ENCODE assay signal across 33 cellular contexts in the genomic region with DNA sequence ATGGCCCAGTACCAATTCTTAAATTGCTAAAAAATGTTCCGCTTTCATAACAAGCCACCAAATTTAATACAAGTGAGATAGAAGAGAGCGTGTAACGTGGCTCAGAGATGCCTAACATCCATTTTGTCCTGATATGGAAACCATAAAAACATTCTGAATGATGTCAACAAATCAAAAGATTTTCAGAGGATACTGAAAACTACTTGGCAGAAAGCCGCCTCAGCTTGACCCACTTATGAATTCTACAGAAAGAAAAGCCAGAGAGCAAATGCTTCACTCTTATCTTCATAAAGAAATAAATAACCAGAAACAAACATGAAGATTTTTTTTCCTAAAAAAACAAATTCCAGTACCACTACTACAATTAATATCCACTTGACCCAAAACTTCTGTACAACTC.
"Had no signal": no experiment of that assay in that cellular context is flagged by ENCODE, and none has a peak within 500 bp of the region (broad histone marks: within the 10 kb centered on the region; RNA-seq: fewer than 3 reads in every experiment).

No MANE protein-coding gene starts in this region.

- H3K36me3 ChIP-seq: brain microvascular endothelial cell, breast epithelium, cardiac muscle cell had no signal

- H3K27ac ChIP-seq: ascending aorta, body of pancreas, brain microvascular endothelial cell, breast epithelium, cardiac muscle cell had no signal

- DNase-seq: activated effector memory CD4-positive, alpha-beta T cell treated with anti-CD3 and anti-CD28 coated beads, Interleukin-2, amount 50 U/mL, for 16 hours; activated effector memory CD4-positive, alpha-beta T cell treated with Interleukin-2 at 50 U/mL for 16 hours; activated gamma-delta T cell; activated gamma-delta T cell treated with Interleukin-2 at 50 U/mL for 16 hours; activated naive CD4-positive, alpha-beta T cell; activated naive CD4-positive, alpha-beta T cell treated with anti-CD3 and anti-CD28 coated beads for 36 hours; activated naive CD4-positive, alpha-beta T cell treated with anti-CD3 and anti-CD28 coated beads, Interleukin-2, amount 10 ng/mL, durations not matched to agents 7 days and 5 days; activated naive CD4-positive, alpha-beta T cell treated with anti-CD3 and anti-CD28 coated beads, Interleukin-2, amount 50 U/mL, for 16 hours; activated naive CD4-positive, alpha-beta T cell treated with Interleukin-2 at 50 U/mL for 16 hours; activated naive CD8-positive, alpha-beta T cell treated with anti-CD3 and anti-CD28 coated beads for 36 hours; activated naive CD8-positive, alpha-beta T cell treated with anti-CD3 and anti-CD28 coated beads, Interleukin-2, amount 10 ng/mL, durations not matched to agents 7 days and 5 days; activated naive CD8-positive, alpha-beta T cell treated with anti-CD3 and anti-CD28 coated beads, Interleukin-2, amount 50 U/mL, for 24 hours; activated T-cell treated with anti-CD3 and anti-CD28 coated beads, Interleukin-2, amount 50 U/mL, for 1 hour; activated T-cell treated with anti-CD3 and anti-CD28 coated beads, Interleukin-2, amount 50 U/mL, for 24 hours; activated T-cell treated with anti-CD3 and anti-CD28 coated beads, Interleukin-2, amount 50 U/mL, for 4 hours; activated T-cell treated with anti-CD3 and anti-CD28 coated beads, Interleukin-2, amount 50 U/mL, for 48 hours; activated T-cell treated with anti-CD3 and anti-CD28 coated beads, Interleukin-2, amount 50 U/mL, for 72 hours; amniotic stem cell; amygdala; anterior cingulate cortex; aorta; body of pancreas; brain microvascular endothelial cell; caudate nucleus; central memory CD4-positive, alpha-beta T cell; cerebellar nuclear complex had no signal

- ATAC-seq: activated naive CD4-positive, alpha-beta T cell treated with anti-CD3 and anti-CD28 coated beads, Interleukin-2, amount 50 U/mL, for 72 hours; activated naive CD8-positive, alpha-beta T cell treated with anti-CD3 and anti-CD28 coated beads, Interleukin-2, amount 50 U/mL, for 24 hours; activated T-cell treated with anti-CD3 and anti-CD28 coated beads, Interleukin-2, amount 50 U/mL, for 4 hours; activated T-cell treated with anti-CD3 and anti-CD28 coated beads, Interleukin-2, amount 50 U/mL, for 72 hours; activated T-helper 17 cell treated with anti-CD3 and anti-CD28 coated beads, Interleukin-2, amount 50 U/mL, for 72 hours; body of pancreas had no signal

- H3K27me3 ChIP-seq: ascending aorta, body of pancreas, brain microvascular endothelial cell, breast epithelium, cardiac muscle cell had no signal

- H3K4me1 ChIP-seq: ascending aorta, body of pancreas, breast epithelium had no signal

- FAIRE-seq: astrocyte, bronchial epithelial cell had no signal

- H3K9me3 ChIP-seq: ascending aorta, body of pancreas, breast epithelium had no signal

- H3K4me3 ChIP-seq: ascending aorta, body of pancreas, breast epithelium, cardiac muscle cell had no signal
